In genomic region chr10:6091630-6092029, GRCh38 we compare ENCODE assay signal across 14 cellular contexts. TPM values are rescaled to one million over a fixed set of nuclear protein-coding genes. Genes with fewer than 3 reads are reported as not detected.
DNase-seq lines count a peak whose midpoint lies in the region; ATAC-seq and TF ChIP-seq lines count a peak whose summit lies in the region.
"Had no signal": no experiment of that assay in that cellular context is flagged by ENCODE, and none has a peak within 500 bp of the region (broad histone marks: within the 10 kb centered on the region; RNA-seq: fewer than 3 reads in every experiment).

No MANE protein-coding gene starts in this region.

- POLR2A ChIA-PET in CD4-positive, alpha-beta T cell (lab: Charles Lee) = interaction anchor here (0.6 to 0.7 kb wide), 2 partner anchors 32 to 463 kb away, joined by 4 read pairs; no protein-coding TSS in a partner anchor

- no peaks in the 10 kb centered on the region for H3K27me3 ChIP-seq in CD4-positive, alpha-beta T cell (ENCODE audit: control insufficient read depth, insufficient read depth, low read length)
- no peaks in the 10 kb centered on the region; the same call in 1 of the 2 replicates for H3K27me3 ChIP-seq in GM23338 (ENCODE audit: insufficient read depth)
- H3K27me3 ChIP-seq: esophagus muscularis mucosa had no signal

- DNase-seq in CD4-positive, alpha-beta T cell = no peak
- DNase-seq in GM23338 (ENCODE audit: low spot score) = no peak
- no peak for DNase-seq in activated T-helper 2 cell treated with anti-CD3 and anti-CD28 coated beads, Interferon-gamma antibody, Interleukin-2, Interleukin-4, amounts not matched to agents 10 μg/mL and 5 μg/mL and 100 μg/mL, durations not matched to agents 14 hours and 24 hours and 36 hours (ENCODE audit: low spot score)
- peak; percentile 33 to 93 for DNase-seq in lung microvascular endothelial cell (ENCODE audit: low read depth in 2 of 2)
- no peak for DNase-seq in NCI-H1694 treated with DMSO at 0.1 percent for 48 hours (lab: John Stamatoyannopoulos, UW)
- DNase-seq: GOT3, NCI-H1105 treated with DMSO at 0.1 percent for 48 hours had no signal

- intact Hi-C loops in CD4-positive, alpha-beta T cell (cut with DNase I, micrococcal nuclease) = no loop called here
- intact Hi-C loops in activated T-helper 2 cell treated with anti-CD3 and anti-CD28 coated beads, Interferon-gamma antibody, Interleukin-2, Interleukin-4, amounts not matched to agents 10 μg/mL and 5 μg/mL and 100 μg/mL, durations not matched to agents 14 hours and 24 hours and 36 hours (cut with micrococcal nuclease) = no loop called here

- no peaks in the 10 kb centered on the region for H3K9me3 ChIP-seq in CD4-positive, alpha-beta T cell (ENCODE audit: control insufficient read depth, low read length)
- H3K9me3 ChIP-seq: esophagus muscularis mucosa had no signal

- no peaks in the 10 kb centered on the region for H3K9me3 Mint-ChIP-seq in CD4-positive, alpha-beta T cell
- no peaks in the 10 kb centered on the region for H3K9me3 Mint-ChIP-seq in GM23338
- no peaks in the 10 kb centered on the region for H3K9me3 Mint-ChIP-seq in activated T-helper 2 cell treated with anti-CD3 and anti-CD28 coated beads, Interferon-gamma antibody, Interleukin-2, Interleukin-4, amounts not matched to agents 10 μg/mL and 5 μg/mL and 100 μg/mL, durations not matched to agents 14 hours and 24 hours and 36 hours

- no peaks in the 10 kb centered on the region for H3K27me3 Mint-ChIP-seq in CD4-positive, alpha-beta T cell
- peaks cover 13% of the 10 kb centered on the region for H3K27me3 Mint-ChIP-seq in GM23338 (ENCODE audit: insufficient read depth, low read depth, poor library complexity)
- no peaks in the 10 kb centered on the region for H3K27me3 Mint-ChIP-seq in activated T-helper 2 cell treated with anti-CD3 and anti-CD28 coated beads, Interferon-gamma antibody, Interleukin-2, Interleukin-4, amounts not matched to agents 10 μg/mL and 5 μg/mL and 100 μg/mL, durations not matched to agents 14 hours and 24 hours and 36 hours (ENCODE audit: low read depth)

- H3K4me3 ChIP-seq in GM23338 = peak overlapping the region; percentile 9; the same call in 1 of the 2 replicates
- H3K4me3 ChIP-seq: esophagus muscularis mucosa had no signal

- peak overlapping the region; percentile 78 for H3K4me3 Mint-ChIP-seq in CD4-positive, alpha-beta T cell
- H3K4me3 Mint-ChIP-seq in GM23338 = peak overlapping the region; percentile 58
- peak overlapping the region; percentile 59 for H3K4me3 Mint-ChIP-seq in activated T-helper 2 cell treated with anti-CD3 and anti-CD28 coated beads, Interferon-gamma antibody, Interleukin-2, Interleukin-4, amounts not matched to agents 10 μg/mL and 5 μg/mL and 100 μg/mL, durations not matched to agents 14 hours and 24 hours and 36 hours (ENCODE audit: low read depth)

- peaks cover 74% of the 10 kb centered on the region for H3K79me2 ChIP-seq in GM23338 (replicated peaks; ENCODE audit: insufficient read depth)

- H2AFZ ChIP-seq in GM23338 = no peak overlapping the region

- H3F3A ChIP-seq in GM23338 (replicated peaks; ENCODE audit: low read depth) = no peaks in the 10 kb centered on the region

- ATAC-seq in CD4-positive, alpha-beta T cell (ENCODE audit: poor library complexity) = no peak
- ATAC-seq in GM23338 (no peak), HG03469 (IDR thresholded peaks at IDR 0.05; ENCODE audit: unreplicated experiment) (no peak), GM19467 (IDR thresholded peaks at IDR 0.05; ENCODE audit: unreplicated experiment) (no peak), HG03520 (IDR thresholded peaks at IDR 0.05; ENCODE audit: unreplicated experiment) (no peak)
- ATAC-seq: left lobe of liver had no signal

- no peaks in the 10 kb centered on the region for H3K9me2 ChIP-seq in GM23338 (ENCODE audit: insufficient read depth)

- H3K36me3 ChIP-seq in GM23338 (ENCODE audit: insufficient read depth) = no peaks in the 10 kb centered on the region
- H3K36me3 ChIP-seq: esophagus muscularis mucosa had no signal

- CTCF ChIA-PET in CD4-positive, alpha-beta T cell (lab: Charles Lee) = interaction anchor here (0.7 to 1.0 kb wide), 2 partner anchors 54 to 111 kb away, joined by 4 to 5 read pairs; partner anchors contain the start of gene PFKFB3

- H3K27ac Mint-ChIP-seq in CD4-positive, alpha-beta T cell = peak overlapping the region; percentile 50
- H3K27ac Mint-ChIP-seq in GM23338 = peak overlapping the region; percentile 49; the same call in 1 of the 2 replicates
- H3K27ac Mint-ChIP-seq in activated T-helper 2 cell treated with anti-CD3 and anti-CD28 coated beads, Interferon-gamma antibody, Interleukin-2, Interleukin-4, amounts not matched to agents 10 μg/mL and 5 μg/mL and 100 μg/mL, durations not matched to agents 14 hours and 24 hours and 36 hours = peak overlapping the region; percentile 36

- no peak for TF ChIP-seq CTCF in CD4-positive, alpha-beta T cell (IDR thresholded peaks at IDR 0.05)
- TF ChIP-seq CTCF in GM23338 (conservative IDR thresholded peaks at IDR 0.05; ENCODE audit: low read depth in 2 of 2) = no peak

- H3K27ac ChIP-seq in CD4-positive, alpha-beta T cell (ENCODE audit: low read depth, low read length) = no peak overlapping the region
- H3K27ac ChIP-seq in GM23338 (ENCODE audit: low read depth) = 0 out of 2 replicates have a peak overlapping the region, but pooled peaks have one; percentile 5
- H3K27ac ChIP-seq: VCaP had no signal

- H3K4me2 ChIP-seq in GM23338 = peak overlapping the region; percentile 39

- H4K20me1 ChIP-seq in GM23338 (replicated peaks; ENCODE audit: insufficient read depth) = peaks cover 57% of the 10 kb centered on the region

- H3K4me1 ChIP-seq in GM23338 (ENCODE audit: insufficient read depth) = peaks cover 41% of the 10 kb centered on the region

- peaks cover 89% of the 10 kb centered on the region for H3K4me1 Mint-ChIP-seq in CD4-positive, alpha-beta T cell (ENCODE audit: low read depth)
- H3K4me1 Mint-ChIP-seq in GM23338 = peaks cover 64% of the 10 kb centered on the region
- H3K4me1 Mint-ChIP-seq in activated T-helper 2 cell treated with anti-CD3 and anti-CD28 coated beads, Interferon-gamma antibody, Interleukin-2, Interleukin-4, amounts not matched to agents 10 μg/mL and 5 μg/mL and 100 μg/mL, durations not matched to agents 14 hours and 24 hours and 36 hours (ENCODE audit: low read depth) = peaks cover 69% of the 10 kb centered on the region

- peaks cover 19% of the 10 kb centered on the region for H3K36me3 Mint-ChIP-seq in CD4-positive, alpha-beta T cell (ENCODE audit: low read depth)
- H3K36me3 Mint-ChIP-seq in GM23338 (ENCODE audit: low read depth) = no peaks in the 10 kb centered on the region; the same call in 2 of the 3 replicates
- peaks cover 45% of the 10 kb centered on the region for H3K36me3 Mint-ChIP-seq in activated T-helper 2 cell treated with anti-CD3 and anti-CD28 coated beads, Interferon-gamma antibody, Interleukin-2, Interleukin-4, amounts not matched to agents 10 μg/mL and 5 μg/mL and 100 μg/mL, durations not matched to agents 14 hours and 24 hours and 36 hours (ENCODE audit: low read depth)

TF ChIP-seq in GM23338, 12 proteins besides CTCF, POLR2A, EP300 and RAD21 (continues in another document):
- TF ChIP-seq EZH2 (IDR thresholded peaks at IDR 0.05; ENCODE audit: low read depth, unreplicated experiment) (no peak), ZNF331 (CRISPR knock-in tag; IDR thresholded peaks at IDR 0.05; ENCODE audit: low read depth) (no peak), CREB1 (CRISPR knock-in tag; IDR thresholded peaks at IDR 0.05; ENCODE audit: low read depth) (no peak), POLR2AphosphoS5 (IDR thresholded peaks at IDR 0.05; ENCODE audit: low read depth) (no peak), JUNB (IDR thresholded peaks at IDR 0.05; ENCODE audit: unreplicated experiment) (no peak), EZH2phosphoT487 (IDR thresholded peaks at IDR 0.05; ENCODE audit: unreplicated experiment) (no peak), REST (IDR thresholded peaks at IDR 0.05; ENCODE audit: unreplicated experiment) (no peak), NANOG (IDR thresholded peaks at IDR 0.05; ENCODE audit: borderline replicate concordance) (no peak)

RNA-seq across cellular contexts. Expression of gene RBM17, which starts 2.8 kb away (rescaled TPM):
- 100 to 1,000 TPM; 143 to 150 TPM for total RNA-seq in CD4-positive, alpha-beta T cell
- 54.7 and 90.5 TPM in 2 replicates for total RNA-seq in GM23338 (2014; rRNA removed; shearing (Covaris generic))
- 257 and 281 TPM in 2 replicates for polyA plus RNA-seq in GM23338 (2016; fragmentation: Nextera tagmentation; extraction: Ambion mirVana)
- 257 and 266 TPM in 2 replicates for total RNA-seq in activated T-helper 2 cell treated with anti-CD3 and anti-CD28 coated beads, Interferon-gamma antibody, Interleukin-2, Interleukin-4, amounts not matched to agents 10 μg/mL and 5 μg/mL and 100 μg/mL, durations not matched to agents 14 hours and 24 hours and 36 hours
- 27.5 and 33.9 TPM in 2 replicates for total RNA-seq in lung microvascular endothelial cell

RNA-seq across cellular contexts. Expression of gene IL2RA, which starts 29.5 kb away (rescaled TPM):
- 1 to 10 TPM; 4.9 to 5.4 TPM for total RNA-seq in CD4-positive, alpha-beta T cell
- not detected in 2 replicates for total RNA-seq in GM23338 (2014; rRNA removed; shearing (Covaris generic))
- not detected in 2 replicates for polyA plus RNA-seq in GM23338 (2016; fragmentation: Nextera tagmentation; extraction: Ambion mirVana)
- 1,777 and 1,808 TPM in 2 replicates for total RNA-seq in activated T-helper 2 cell treated with anti-CD3 and anti-CD28 coated beads, Interferon-gamma antibody, Interleukin-2, Interleukin-4, amounts not matched to agents 10 μg/mL and 5 μg/mL and 100 μg/mL, durations not matched to agents 14 hours and 24 hours and 36 hours
- total RNA-seq in lung microvascular endothelial cell = not detected in 2 replicates
- total RNA-seq: renal cortical epithelial cell had no signal

Comparison
In these comparisons a context has a peak if more than half of its experiments do, and no peak if none do; other contexts are left out.
1. DNase-seq: peak in lung microvascular endothelial cell (2 of 2); none in CD4-positive, alpha-beta T cell (0 of 10), GM23338 (single experiment), activated T-helper 2 cell treated with anti-CD3 and anti-CD28 coated beads, Interferon-gamma antibody, Interleukin-2, Interleukin-4, amounts not matched to agents 10 μg/mL and 5 μg/mL and 100 μg/mL, durations not matched to agents 14 hours and 24 hours and 36 hours (single experiment) and NCI-H1694 treated with DMSO at 0.1 percent for 48 hours (single experiment).
2. RNA of gene IL2RA, which starts 29.5 kb away (total RNA-seq): 1,777 to 1,808 TPM in activated T-helper 2 cell treated with anti-CD3 and anti-CD28 coated beads, Interferon-gamma antibody, Interleukin-2, Interleukin-4, amounts not matched to agents 10 μg/mL and 5 μg/mL and 100 μg/mL, durations not matched to agents 14 hours and 24 hours and 36 hours; 4.9 to 5.4 TPM in CD4-positive, alpha-beta T cell, not detected in GM23338 and not detected in lung microvascular endothelial cell; every median in the first group is over 100 times any median in the second.
3. Peak in every context shown above with its lines, with median percentiles within 50 percentile points of each other: H3K27ac Mint-ChIP-seq and H3K4me3 Mint-ChIP-seq.